In the genomic region with DNA sequence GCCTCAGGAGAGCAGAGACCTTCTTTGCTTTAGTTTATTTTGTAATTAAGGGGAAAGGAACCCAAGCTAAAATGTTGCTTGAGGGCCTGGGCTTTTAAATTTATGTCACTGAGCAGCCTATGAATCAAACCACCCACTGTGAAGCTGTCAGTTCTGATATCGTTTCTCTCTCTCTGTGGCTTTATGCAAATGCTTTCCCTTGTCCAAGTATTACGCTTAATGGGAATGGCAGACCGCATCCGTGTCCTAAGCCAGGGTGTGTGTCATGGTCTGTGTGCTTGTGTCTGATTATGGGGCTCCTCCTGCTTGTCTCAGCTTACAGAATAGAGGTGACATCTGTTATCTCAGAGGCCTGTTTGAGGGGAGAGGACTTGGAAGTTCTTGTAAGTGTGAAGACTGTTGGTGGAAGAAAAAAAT, we compare ENCODE assay signal across 1 cellular context.
TF ChIP-seq lines count a peak whose summit lies in the region.

No MANE protein-coding gene starts in this region.

TF ChIP-seq in K562, 482 proteins besides CTCF, POLR2A, EP300 and RAD21 (continued from another document and continues in another):
- TF ChIP-seq, protein P1, sequence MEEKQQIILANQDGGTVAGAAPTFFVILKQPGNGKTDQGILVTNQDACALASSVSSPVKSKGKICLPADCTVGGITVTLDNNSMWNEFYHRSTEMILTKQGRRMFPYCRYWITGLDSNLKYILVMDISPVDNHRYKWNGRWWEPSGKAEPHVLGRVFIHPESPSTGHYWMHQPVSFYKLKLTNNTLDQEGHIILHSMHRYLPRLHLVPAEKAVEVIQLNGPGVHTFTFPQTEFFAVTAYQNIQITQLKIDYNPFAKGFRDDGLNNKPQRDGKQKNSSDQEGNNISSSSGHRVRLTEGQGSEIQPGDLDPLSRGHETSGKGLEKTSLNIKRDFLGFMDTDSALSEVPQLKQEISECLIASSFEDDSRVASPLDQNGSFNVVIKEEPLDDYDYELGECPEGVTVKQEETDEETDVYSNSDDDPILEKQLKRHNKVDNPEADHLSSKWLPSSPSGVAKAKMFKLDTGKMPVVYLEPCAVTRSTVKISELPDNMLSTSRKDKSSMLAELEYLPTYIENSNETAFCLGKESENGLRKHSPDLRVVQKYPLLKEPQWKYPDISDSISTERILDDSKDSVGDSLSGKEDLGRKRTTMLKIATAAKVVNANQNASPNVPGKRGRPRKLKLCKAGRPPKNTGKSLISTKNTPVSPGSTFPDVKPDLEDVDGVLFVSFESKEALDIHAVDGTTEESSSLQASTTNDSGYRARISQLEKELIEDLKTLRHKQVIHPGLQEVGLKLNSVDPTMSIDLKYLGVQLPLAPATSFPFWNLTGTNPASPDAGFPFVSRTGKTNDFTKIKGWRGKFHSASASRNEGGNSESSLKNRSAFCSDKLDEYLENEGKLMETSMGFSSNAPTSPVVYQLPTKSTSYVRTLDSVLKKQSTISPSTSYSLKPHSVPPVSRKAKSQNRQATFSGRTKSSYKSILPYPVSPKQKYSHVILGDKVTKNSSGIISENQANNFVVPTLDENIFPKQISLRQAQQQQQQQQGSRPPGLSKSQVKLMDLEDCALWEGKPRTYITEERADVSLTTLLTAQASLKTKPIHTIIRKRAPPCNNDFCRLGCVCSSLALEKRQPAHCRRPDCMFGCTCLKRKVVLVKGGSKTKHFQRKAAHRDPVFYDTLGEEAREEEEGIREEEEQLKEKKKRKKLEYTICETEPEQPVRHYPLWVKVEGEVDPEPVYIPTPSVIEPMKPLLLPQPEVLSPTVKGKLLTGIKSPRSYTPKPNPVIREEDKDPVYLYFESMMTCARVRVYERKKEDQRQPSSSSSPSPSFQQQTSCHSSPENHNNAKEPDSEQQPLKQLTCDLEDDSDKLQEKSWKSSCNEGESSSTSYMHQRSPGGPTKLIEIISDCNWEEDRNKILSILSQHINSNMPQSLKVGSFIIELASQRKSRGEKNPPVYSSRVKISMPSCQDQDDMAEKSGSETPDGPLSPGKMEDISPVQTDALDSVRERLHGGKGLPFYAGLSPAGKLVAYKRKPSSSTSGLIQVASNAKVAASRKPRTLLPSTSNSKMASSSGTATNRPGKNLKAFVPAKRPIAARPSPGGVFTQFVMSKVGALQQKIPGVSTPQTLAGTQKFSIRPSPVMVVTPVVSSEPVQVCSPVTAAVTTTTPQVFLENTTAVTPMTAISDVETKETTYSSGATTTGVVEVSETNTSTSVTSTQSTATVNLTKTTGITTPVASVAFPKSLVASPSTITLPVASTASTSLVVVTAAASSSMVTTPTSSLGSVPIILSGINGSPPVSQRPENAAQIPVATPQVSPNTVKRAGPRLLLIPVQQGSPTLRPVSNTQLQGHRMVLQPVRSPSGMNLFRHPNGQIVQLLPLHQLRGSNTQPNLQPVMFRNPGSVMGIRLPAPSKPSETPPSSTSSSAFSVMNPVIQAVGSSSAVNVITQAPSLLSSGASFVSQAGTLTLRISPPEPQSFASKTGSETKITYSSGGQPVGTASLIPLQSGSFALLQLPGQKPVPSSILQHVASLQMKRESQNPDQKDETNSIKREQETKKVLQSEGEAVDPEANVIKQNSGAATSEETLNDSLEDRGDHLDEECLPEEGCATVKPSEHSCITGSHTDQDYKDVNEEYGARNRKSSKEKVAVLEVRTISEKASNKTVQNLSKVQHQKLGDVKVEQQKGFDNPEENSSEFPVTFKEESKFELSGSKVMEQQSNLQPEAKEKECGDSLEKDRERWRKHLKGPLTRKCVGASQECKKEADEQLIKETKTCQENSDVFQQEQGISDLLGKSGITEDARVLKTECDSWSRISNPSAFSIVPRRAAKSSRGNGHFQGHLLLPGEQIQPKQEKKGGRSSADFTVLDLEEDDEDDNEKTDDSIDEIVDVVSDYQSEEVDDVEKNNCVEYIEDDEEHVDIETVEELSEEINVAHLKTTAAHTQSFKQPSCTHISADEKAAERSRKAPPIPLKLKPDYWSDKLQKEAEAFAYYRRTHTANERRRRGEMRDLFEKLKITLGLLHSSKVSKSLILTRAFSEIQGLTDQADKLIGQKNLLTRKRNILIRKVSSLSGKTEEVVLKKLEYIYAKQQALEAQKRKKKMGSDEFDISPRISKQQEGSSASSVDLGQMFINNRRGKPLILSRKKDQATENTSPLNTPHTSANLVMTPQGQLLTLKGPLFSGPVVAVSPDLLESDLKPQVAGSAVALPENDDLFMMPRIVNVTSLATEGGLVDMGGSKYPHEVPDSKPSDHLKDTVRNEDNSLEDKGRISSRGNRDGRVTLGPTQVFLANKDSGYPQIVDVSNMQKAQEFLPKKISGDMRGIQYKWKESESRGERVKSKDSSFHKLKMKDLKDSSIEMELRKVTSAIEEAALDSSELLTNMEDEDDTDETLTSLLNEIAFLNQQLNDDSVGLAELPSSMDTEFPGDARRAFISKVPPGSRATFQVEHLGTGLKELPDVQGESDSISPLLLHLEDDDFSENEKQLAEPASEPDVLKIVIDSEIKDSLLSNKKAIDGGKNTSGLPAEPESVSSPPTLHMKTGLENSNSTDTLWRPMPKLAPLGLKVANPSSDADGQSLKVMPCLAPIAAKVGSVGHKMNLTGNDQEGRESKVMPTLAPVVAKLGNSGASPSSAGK (IDR thresholded peaks at IDR 0.05) = peak; percentile 40
- TF ChIP-seq CBX2 (IDR thresholded peaks at IDR 0.05; ENCODE audit: insufficient read depth, low read length, poor library complexity, severe bottlenecking) (no peak), RBM17 (IDR thresholded peaks at IDR 0.05; ENCODE audit: borderline replicate concordance, low read depth, low read length) (no peak), ARHGAP35 (IDR thresholded peaks at IDR 0.05; ENCODE audit: partially characterized antibody) (no peak), ZNF586 (CRISPR knock-in tag; conservative IDR thresholded peaks at IDR 0.05) (no peak), HEY1 (CRISPR knock-in tag; IDR thresholded peaks at IDR 0.05; ENCODE audit: borderline replicate concordance) (no peak), ZNF75A (CRISPR knock-in tag; IDR thresholded peaks at IDR 0.05) (no peak), PHF21A (IDR thresholded peaks at IDR 0.05; ENCODE audit: borderline replicate concordance, low read depth) (no peak), CREM (IDR thresholded peaks at IDR 0.05; ENCODE audit: low read depth) (peak; percentile 84), SMAD4 (CRISPR knock-in tag; conservative IDR thresholded peaks at IDR 0.05) (peak; percentile 54; the same call in 1 of the 2 replicates), TGIF2 (CRISPR knock-in tag; IDR thresholded peaks at IDR 0.05) (no peak), EP400 (IDR thresholded peaks at IDR 0.05) (no peak), GATA2 (CRISPR knock-in tag; IDR thresholded peaks at IDR 0.05) (peak; percentile 88), NCOA4 (IDR thresholded peaks at IDR 0.05; ENCODE audit: partially characterized antibody) (no peak), ZNF717 (CRISPR knock-in tag; IDR thresholded peaks at IDR 0.05) (no peak), ZNF431 (CRISPR knock-in tag; IDR thresholded peaks at IDR 0.05) (no peak), HNRNPH1 (optimal IDR thresholded peaks at IDR 0.05; ENCODE audit: low read depth, low read length) (no peak), PHF20 (IDR thresholded peaks at IDR 0.05; ENCODE audit: partially characterized antibody) (no peak), CBFB (CRISPR knock-in tag; IDR thresholded peaks at IDR 0.05) (no peak), BCL6 (CRISPR knock-in tag; IDR thresholded peaks at IDR 0.05) (no peak), NFYB (IDR thresholded peaks at IDR 0.05; ENCODE audit: extremely low read depth, insufficient read length) (no peak), ARID2 (IDR thresholded peaks at IDR 0.05) (no peak), NRF1 (conservative IDR thresholded peaks at IDR 0.05 in 1 of 2, IDR thresholded peaks at IDR 0.05 in 1 of 2) (no peak), MEF2D (tag; conservative IDR thresholded peaks at IDR 0.05; ENCODE audit: low read depth) (no peak), BRCA1 (IDR thresholded peaks at IDR 0.05) (no peak), BRCA1 (CRISPR knock-in tag; IDR thresholded peaks at IDR 0.05) (no peak)
- TF ChIP-seq, protein P2, sequence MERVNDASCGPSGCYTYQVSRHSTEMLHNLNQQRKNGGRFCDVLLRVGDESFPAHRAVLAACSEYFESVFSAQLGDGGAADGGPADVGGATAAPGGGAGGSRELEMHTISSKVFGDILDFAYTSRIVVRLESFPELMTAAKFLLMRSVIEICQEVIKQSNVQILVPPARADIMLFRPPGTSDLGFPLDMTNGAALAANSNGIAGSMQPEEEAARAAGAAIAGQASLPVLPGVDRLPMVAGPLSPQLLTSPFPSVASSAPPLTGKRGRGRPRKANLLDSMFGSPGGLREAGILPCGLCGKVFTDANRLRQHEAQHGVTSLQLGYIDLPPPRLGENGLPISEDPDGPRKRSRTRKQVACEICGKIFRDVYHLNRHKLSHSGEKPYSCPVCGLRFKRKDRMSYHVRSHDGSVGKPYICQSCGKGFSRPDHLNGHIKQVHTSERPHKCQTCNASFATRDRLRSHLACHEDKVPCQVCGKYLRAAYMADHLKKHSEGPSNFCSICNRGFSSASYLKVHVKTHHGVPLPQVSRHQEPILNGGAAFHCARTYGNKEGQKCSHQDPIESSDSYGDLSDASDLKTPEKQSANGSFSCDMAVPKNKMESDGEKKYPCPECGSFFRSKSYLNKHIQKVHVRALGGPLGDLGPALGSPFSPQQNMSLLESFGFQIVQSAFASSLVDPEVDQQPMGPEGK (CRISPR knock-in tag; IDR thresholded peaks at IDR 0.05; ENCODE audit: borderline replicate concordance) = no peak
- TF ChIP-seq, protein P3, sequence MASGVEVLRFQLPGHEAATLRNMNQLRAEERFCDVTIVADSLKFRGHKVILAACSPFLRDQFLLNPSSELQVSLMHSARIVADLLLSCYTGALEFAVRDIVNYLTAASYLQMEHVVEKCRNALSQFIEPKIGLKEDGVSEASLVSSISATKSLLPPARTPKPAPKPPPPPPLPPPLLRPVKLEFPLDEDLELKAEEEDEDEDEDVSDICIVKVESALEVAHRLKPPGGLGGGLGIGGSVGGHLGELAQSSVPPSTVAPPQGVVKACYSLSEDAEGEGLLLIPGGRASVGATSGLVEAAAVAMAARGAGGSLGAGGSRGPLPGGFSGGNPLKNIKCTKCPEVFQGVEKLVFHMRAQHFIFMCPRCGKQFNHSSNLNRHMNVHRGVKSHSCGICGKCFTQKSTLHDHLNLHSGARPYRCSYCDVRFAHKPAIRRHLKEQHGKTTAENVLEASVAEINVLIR (CRISPR knock-in tag; IDR thresholded peaks at IDR 0.05) = no peak
- TF ChIP-seq, protein P4, sequence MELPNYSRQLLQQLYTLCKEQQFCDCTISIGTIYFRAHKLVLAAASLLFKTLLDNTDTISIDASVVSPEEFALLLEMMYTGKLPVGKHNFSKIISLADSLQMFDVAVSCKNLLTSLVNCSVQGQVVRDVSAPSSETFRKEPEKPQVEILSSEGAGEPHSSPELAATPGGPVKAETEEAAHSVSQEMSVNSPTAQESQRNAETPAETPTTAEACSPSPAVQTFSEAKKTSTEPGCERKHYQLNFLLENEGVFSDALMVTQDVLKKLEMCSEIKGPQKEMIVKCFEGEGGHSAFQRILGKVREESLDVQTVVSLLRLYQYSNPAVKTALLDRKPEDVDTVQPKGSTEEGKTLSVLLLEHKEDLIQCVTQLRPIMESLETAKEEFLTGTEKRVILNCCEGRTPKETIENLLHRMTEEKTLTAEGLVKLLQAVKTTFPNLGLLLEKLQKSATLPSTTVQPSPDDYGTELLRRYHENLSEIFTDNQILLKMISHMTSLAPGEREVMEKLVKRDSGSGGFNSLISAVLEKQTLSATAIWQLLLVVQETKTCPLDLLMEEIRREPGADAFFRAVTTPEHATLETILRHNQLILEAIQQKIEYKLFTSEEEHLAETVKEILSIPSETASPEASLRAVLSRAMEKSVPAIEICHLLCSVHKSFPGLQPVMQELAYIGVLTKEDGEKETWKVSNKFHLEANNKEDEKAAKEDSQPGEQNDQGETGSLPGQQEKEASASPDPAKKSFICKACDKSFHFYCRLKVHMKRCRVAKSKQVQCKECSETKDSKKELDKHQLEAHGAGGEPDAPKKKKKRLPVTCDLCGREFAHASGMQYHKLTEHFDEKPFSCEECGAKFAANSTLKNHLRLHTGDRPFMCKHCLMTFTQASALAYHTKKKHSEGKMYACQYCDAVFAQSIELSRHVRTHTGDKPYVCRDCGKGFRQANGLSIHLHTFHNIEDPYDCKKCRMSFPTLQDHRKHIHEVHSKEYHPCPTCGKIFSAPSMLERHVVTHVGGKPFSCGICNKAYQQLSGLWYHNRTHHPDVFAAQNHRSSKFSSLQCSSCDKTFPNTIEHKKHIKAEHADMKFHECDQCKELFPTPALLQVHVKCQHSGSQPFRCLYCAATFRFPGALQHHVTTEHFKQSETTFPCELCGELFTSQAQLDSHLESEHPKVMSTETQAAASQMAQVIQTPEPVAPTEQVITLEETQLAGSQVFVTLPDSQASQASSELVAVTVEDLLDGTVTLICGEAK (IDR thresholded peaks at IDR 0.05) = no peak
- TF ChIP-seq, protein P4 (CRISPR knock-in tag; IDR thresholded peaks at IDR 0.05) = no peak
- TF ChIP-seq, protein P5, sequence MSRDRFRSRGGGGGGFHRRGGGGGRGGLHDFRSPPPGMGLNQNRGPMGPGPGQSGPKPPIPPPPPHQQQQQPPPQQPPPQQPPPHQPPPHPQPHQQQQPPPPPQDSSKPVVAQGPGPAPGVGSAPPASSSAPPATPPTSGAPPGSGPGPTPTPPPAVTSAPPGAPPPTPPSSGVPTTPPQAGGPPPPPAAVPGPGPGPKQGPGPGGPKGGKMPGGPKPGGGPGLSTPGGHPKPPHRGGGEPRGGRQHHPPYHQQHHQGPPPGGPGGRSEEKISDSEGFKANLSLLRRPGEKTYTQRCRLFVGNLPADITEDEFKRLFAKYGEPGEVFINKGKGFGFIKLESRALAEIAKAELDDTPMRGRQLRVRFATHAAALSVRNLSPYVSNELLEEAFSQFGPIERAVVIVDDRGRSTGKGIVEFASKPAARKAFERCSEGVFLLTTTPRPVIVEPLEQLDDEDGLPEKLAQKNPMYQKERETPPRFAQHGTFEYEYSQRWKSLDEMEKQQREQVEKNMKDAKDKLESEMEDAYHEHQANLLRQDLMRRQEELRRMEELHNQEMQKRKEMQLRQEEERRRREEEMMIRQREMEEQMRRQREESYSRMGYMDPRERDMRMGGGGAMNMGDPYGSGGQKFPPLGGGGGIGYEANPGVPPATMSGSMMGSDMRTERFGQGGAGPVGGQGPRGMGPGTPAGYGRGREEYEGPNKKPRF (IDR thresholded peaks at IDR 0.05; ENCODE audit: low read depth, low read length) = no peak
